Comparison of ENCODE assay signal across 8 cellular contexts in genomic region chr5:172114875-172115422, GRCh38.
DNase-seq lines count a peak whose midpoint lies in the region; ATAC-seq, FAIRE-seq and TF ChIP-seq lines count a peak whose summit lies in the region.

No MANE protein-coding gene starts in this region.

- H3K4me1 Mint-ChIP-seq in endodermal cell = peaks cover 13% of the 10 kb centered on the region

- DNase-seq in GM06990 (ENCODE audit: extremely low read depth, insufficient read length) (peak; percentile 88), Kasumi-1 (lab: John Stamatoyannopoulos, UW) (peak; percentile 90 to 93), kidney (peak; percentile 78), endodermal cell (no peak), G401 (ENCODE audit: low spot score) (no peak)
- peak; percentile 59 for DNase-seq in activated CD8-positive, alpha-beta memory T cell treated with anti-CD3 and anti-CD28 coated beads, Interleukin-2, amount 50 U/mL, for 24 hours (ENCODE audit: extremely low read depth)
- DNase-seq in stimulated activated CD8-positive, alpha-beta memory T cell treated with anti-CD3 and anti-CD28 coated beads, Interleukin-7, amount 100 ng/mL, for 24 hours (ENCODE audit: low read depth) = peak; percentile 52

- peaks cover 15% of the 10 kb centered on the region for H3K36me3 Mint-ChIP-seq in endodermal cell (ENCODE audit: low read depth)

- peak overlapping the region; percentile 40 for H3K4me3 ChIP-seq in GM06990 (replicated peaks; ENCODE audit: low read depth, low read length)
- H3K4me3 ChIP-seq in kidney (ENCODE audit: low read length in 2 of 2) = no peak overlapping the region
- H3K4me3 ChIP-seq in endodermal cell (ENCODE audit: low read length) = no peak overlapping the region

- H3K27ac ChIP-seq in kidney (ENCODE audit: low read depth in 2 of 2, low read length in 2 of 2) (peak overlapping the region in 1 of 2 donors; percentile 15), endodermal cell (ENCODE audit: low read depth, low read length) (no peak overlapping the region)

- H3K27ac Mint-ChIP-seq in endodermal cell = no peak overlapping the region

- no peak overlapping the region for H3K4me3 Mint-ChIP-seq in endodermal cell

- 89 to 95% methylated on average over 11 to 16 of the region's 16 CpGs for WGBS in endodermal cell (ENCODE audit: insufficient coverage in 1 of 2, insufficient read length in 1 of 2), 2 experiments

- peak; percentile 65 for ATAC-seq in GM21717 (IDR thresholded peaks at IDR 0.05; ENCODE audit: unreplicated experiment)

- H3K9ac ChIP-seq in kidney (ENCODE audit: low read length in 2 of 2) (no peak overlapping the region), endodermal cell (ENCODE audit: extremely low read depth, low read length, poor library complexity, severe bottlenecking) (no peak overlapping the region)

- no peak for FAIRE-seq in kidney (lab: Jason Lieb, UNC)

- H3K4me1 ChIP-seq in kidney (ENCODE audit: control insufficient read depth in 1 of 2, insufficient read depth in 1 of 2, low read depth in 1 of 2, low read length in 2 of 2) (peaks cover 0 to 16% of the 10 kb centered on the region in 2 donors), endodermal cell (ENCODE audit: control insufficient read depth, insufficient read depth, low read length) (peaks cover under 1% of the 10 kb centered on the region)

- H3K36me3 ChIP-seq in GM06990 (ENCODE audit: control insufficient read depth, insufficient read depth, low read length) (peaks cover 24% of the 10 kb centered on the region), kidney (ENCODE audit: control insufficient read depth in 1 of 2, insufficient read depth in 2 of 2, low read length in 2 of 2) (no peaks in the 10 kb centered on the region), endodermal cell (ENCODE audit: control insufficient read depth, insufficient read depth, low read length) (peaks cover 3% of the 10 kb centered on the region)

- H3K27me3 ChIP-seq in GM06990 (replicated peaks; ENCODE audit: control insufficient read depth, insufficient read depth, low read length) (no peaks in the 10 kb centered on the region), endodermal cell (ENCODE audit: control insufficient read depth, insufficient read depth, low read length, poor library complexity, severe bottlenecking) (no peaks in the 10 kb centered on the region)

- no peaks in the 10 kb centered on the region for H3K9me3 Mint-ChIP-seq in endodermal cell

- TF ChIP-seq CTCF in GM06990 (IDR thresholded peaks at IDR 0.05; ENCODE audit: insufficient read depth, low read length, poor library complexity, severe bottlenecking) (no peak), kidney (IDR thresholded peaks at IDR 0.05; ENCODE audit: borderline replicate concordance, extremely low read depth, insufficient read depth) (no peak), endodermal cell (conservative IDR thresholded peaks at IDR 0.05) (no peak)

- in situ Hi-C loops in G401 (cut with HindIII; ENCODE audit: low sequenced_read_pairs) = no loop called here

- no peaks in the 10 kb centered on the region for H3K27me3 Mint-ChIP-seq in endodermal cell (ENCODE audit: insufficient read depth)

- intact Hi-C loops in kidney (cut with DNase I) = loop anchor here (10.0 kb wide), 1 partner anchor 70 kb away; the partner anchor contains the start of gene STK10

- H3K9me3 ChIP-seq in kidney (ENCODE audit: control insufficient read depth in 1 of 2, low read length in 2 of 2) (no peaks in the 10 kb centered on the region), endodermal cell (ENCODE audit: control insufficient read depth, low read length) (no peaks in the 10 kb centered on the region)

Comparison
In these comparisons a context has a peak if more than half of its experiments do, and no peak if none do; other contexts are left out.
1. DNase-seq: peak in GM06990 (single experiment), Kasumi-1 (2 of 2), activated CD8-positive, alpha-beta memory T cell treated with anti-CD3 and anti-CD28 coated beads, Interleukin-2, amount 50 U/mL, for 24 hours (single experiment), kidney (single experiment) and stimulated activated CD8-positive, alpha-beta memory T cell treated with anti-CD3 and anti-CD28 coated beads, Interleukin-7, amount 100 ng/mL, for 24 hours (single experiment); none in endodermal cell (single experiment) and G401 (single experiment).